ENCODE assay signal across 8 cellular contexts in genomic region chr3:50617096-50617791, GRCh38. TPM values are rescaled to one million over a fixed set of nuclear protein-coding genes. Genes with fewer than 3 reads are reported as not detected.
DNase-seq lines count a peak whose midpoint lies in the region; ATAC-seq and TF ChIP-seq lines count a peak whose summit lies in the region.

Gene MAPKAPK3 (plus strand): TSS chr3:50617151. CDS start chr3:50617566, 415 bp downstream.

- H3K9ac ChIP-seq in fibroblast of lung (ENCODE audit: insufficient read depth, low read length) = peak within 1 kb of the TSS; percentile 88

- H3K4me1 Mint-ChIP-seq in activated CD4-positive, alpha-beta T cell treated with anti-CD3 and anti-CD28 coated beads, Interleukin-2, amount 10 ng/mL, durations not matched to agents 7 days and 5 days = peaks cover 67% of the 10 kb centered on the region

- CTCF ChIA-PET in activated CD4-positive, alpha-beta T cell treated with anti-CD3 and anti-CD28 coated beads, Interleukin-2, amount 10 ng/mL, durations not matched to agents 7 days and 5 days (lab: Charles Lee) = interaction anchor here (0.8 to 10.9 kb wide), 21 partner anchors 9 to 776 kb away, joined by 3 to 274 read pairs (median 7); partner anchors contain the start of genes C3orf18, HEMK1, MANF and RBM15B

- H3K36me3 ChIP-seq in fibroblast of lung (ENCODE audit: control insufficient read depth, insufficient read depth, low read length) (no peaks in the 10 kb centered on the region), neutrophil (peaks cover under 1% of the 10 kb centered on the region)

- H3K4me2 ChIP-seq in fibroblast of lung (ENCODE audit: extremely low read depth, insufficient read depth, low read length) = peak within 1 kb of the TSS; percentile 99

- H3K36me3 Mint-ChIP-seq in activated CD4-positive, alpha-beta T cell treated with anti-CD3 and anti-CD28 coated beads, Interleukin-2, amount 10 ng/mL, durations not matched to agents 7 days and 5 days (ENCODE audit: low read depth) = peaks cover 49% of the 10 kb centered on the region

- no peaks in the 10 kb centered on the region for H3K27me3 Mint-ChIP-seq in activated CD4-positive, alpha-beta T cell treated with anti-CD3 and anti-CD28 coated beads, Interleukin-2, amount 10 ng/mL, durations not matched to agents 7 days and 5 days

- H3K4me3 ChIP-seq in fibroblast of lung (replicated peaks in 1 of 4; ENCODE audit: control extremely low read depth in 1 of 4, insufficient read depth in 1 of 4, low read depth in 3 of 4, low read length in 4 of 4) = peak within 1 kb of the TSS; percentile 68 to 89 (median 78)
- H3K4me3 ChIP-seq in neutrophil (ENCODE audit: low read depth in 1 of 2, low read length in 1 of 2) = peak within 1 kb of the TSS; percentile 86 to 96

- H4K20me1 ChIP-seq in fibroblast of lung (ENCODE audit: control insufficient read depth, extremely low read depth, insufficient read depth, low read length) = no peaks in the 10 kb centered on the region

- TF ChIP-seq CTCF in fibroblast of lung (conservative IDR thresholded peaks at IDR 0.05 in 1 of 2, IDR thresholded peaks at IDR 0.05 in 1 of 2; ENCODE audit: low read depth in 1 of 2, low read length in 2 of 2) = no peak
- no peak for TF ChIP-seq CTCF in neutrophil (IDR thresholded peaks at IDR 0.05)

- no peaks in the 10 kb centered on the region for H3K27me3 ChIP-seq in fibroblast of lung (ENCODE audit: control insufficient read depth, insufficient read depth, low read length)
- H3K27me3 ChIP-seq in neutrophil = no peaks in the 10 kb centered on the region

- H3K79me2 ChIP-seq in fibroblast of lung (ENCODE audit: control insufficient read depth, insufficient read depth, low read length) = peaks cover 5% of the 10 kb centered on the region

- H3K9me3 ChIP-seq in fibroblast of lung (ENCODE audit: control insufficient read depth, insufficient read depth, low read depth, low read length) = no peaks in the 10 kb centered on the region
- H3K9me3 ChIP-seq in neutrophil = no peaks in the 10 kb centered on the region

- H3K4me1 ChIP-seq in fibroblast of lung (ENCODE audit: control insufficient read depth, extremely low read depth, insufficient read depth, low read length) (peaks cover 8% of the 10 kb centered on the region), neutrophil (ENCODE audit: control insufficient read depth in 1 of 2, insufficient read depth in 1 of 2, low read depth in 1 of 2, low read length in 1 of 2) (peaks cover 73 to 77% of the 10 kb centered on the region in 2 experiments)

- H3K27ac ChIP-seq in fibroblast of lung (ENCODE audit: insufficient read depth, low read length) (peak within 1 kb of the TSS; percentile 57), neutrophil (peak within 1 kb of the TSS; percentile 99)

- peak; percentile 16 for ATAC-seq in GM21360 (IDR thresholded peaks at IDR 0.05; ENCODE audit: unreplicated experiment)

- H3K4me3 Mint-ChIP-seq in activated CD4-positive, alpha-beta T cell treated with anti-CD3 and anti-CD28 coated beads, Interleukin-2, amount 10 ng/mL, durations not matched to agents 7 days and 5 days = peak within 1 kb of the TSS; percentile 76

- POLR2A ChIA-PET in activated CD4-positive, alpha-beta T cell treated with anti-CD3 and anti-CD28 coated beads, Interleukin-2, amount 10 ng/mL, durations not matched to agents 7 days and 5 days (lab: Charles Lee) = interaction anchor here (0.6 to 2.0 kb wide), 4 partner anchors 9 to 48 kb away, joined by 3 to 6 read pairs (median 4); partner anchors contain the start of gene HEMK1

- H2AFZ ChIP-seq in fibroblast of lung (ENCODE audit: low read length) = peak within 1 kb of the TSS; percentile 87

- peak within 1 kb of the TSS; percentile 92 for H3K27ac Mint-ChIP-seq in activated CD4-positive, alpha-beta T cell treated with anti-CD3 and anti-CD28 coated beads, Interleukin-2, amount 10 ng/mL, durations not matched to agents 7 days and 5 days

- H3K9me3 Mint-ChIP-seq in activated CD4-positive, alpha-beta T cell treated with anti-CD3 and anti-CD28 coated beads, Interleukin-2, amount 10 ng/mL, durations not matched to agents 7 days and 5 days = no peaks in the 10 kb centered on the region

- DNase-seq in EL (peak; percentile 16), HuH-7.5 (ENCODE audit: low spot score) (peak; percentile 80), fibroblast of lung (ENCODE audit: low read depth in 2 of 2) (no peak), inferior parietal cortex (ENCODE audit: extremely low spot score) (no peak), HK-2 (ENCODE audit: unreplicated experiment) (no peak)
- DNase-seq in activated CD4-positive, alpha-beta T cell treated with anti-CD3 and anti-CD28 coated beads, Interleukin-2, amount 10 ng/mL, durations not matched to agents 7 days and 5 days = peak; percentile 31

RNA-seq across cellular contexts. Expression of gene MAPKAPK3, which starts in this region (rescaled TPM):
- total RNA-seq in activated CD4-positive, alpha-beta T cell treated with anti-CD3 and anti-CD28 coated beads, Interleukin-2, amount 10 ng/mL, durations not matched to agents 7 days and 5 days = 100 to 1,000 TPM; 135 to 140 TPM
- total RNA-seq in fibroblast of lung = 25.4 and 34.3 TPM in 2 replicates
- polyA plus RNA-seq in fibroblast of lung = 38.4 and 44.6 TPM in 2 replicates
- polyA plus RNA-seq in fibroblast of lung (2012) = 34.2 and 38.7 TPM in 2 replicates
- polyA minus RNA-seq in fibroblast of lung (ENCODE audit: low replicate concordance) = 56.9 and 60.2 TPM in 2 replicates

Comparison
In these comparisons a context has a peak if more than half of its experiments do, and no peak if none do; other contexts are left out.
1. DNase-seq: peak in EL (single experiment), HuH-7.5 (single experiment) and activated CD4-positive, alpha-beta T cell treated with anti-CD3 and anti-CD28 coated beads, Interleukin-2, amount 10 ng/mL, durations not matched to agents 7 days and 5 days (single experiment); none in fibroblast of lung (0 of 2), inferior parietal cortex (single experiment) and HK-2 (single experiment).